Comparison of ENCODE assay signal across 8 cellular contexts in the genomic region with DNA sequence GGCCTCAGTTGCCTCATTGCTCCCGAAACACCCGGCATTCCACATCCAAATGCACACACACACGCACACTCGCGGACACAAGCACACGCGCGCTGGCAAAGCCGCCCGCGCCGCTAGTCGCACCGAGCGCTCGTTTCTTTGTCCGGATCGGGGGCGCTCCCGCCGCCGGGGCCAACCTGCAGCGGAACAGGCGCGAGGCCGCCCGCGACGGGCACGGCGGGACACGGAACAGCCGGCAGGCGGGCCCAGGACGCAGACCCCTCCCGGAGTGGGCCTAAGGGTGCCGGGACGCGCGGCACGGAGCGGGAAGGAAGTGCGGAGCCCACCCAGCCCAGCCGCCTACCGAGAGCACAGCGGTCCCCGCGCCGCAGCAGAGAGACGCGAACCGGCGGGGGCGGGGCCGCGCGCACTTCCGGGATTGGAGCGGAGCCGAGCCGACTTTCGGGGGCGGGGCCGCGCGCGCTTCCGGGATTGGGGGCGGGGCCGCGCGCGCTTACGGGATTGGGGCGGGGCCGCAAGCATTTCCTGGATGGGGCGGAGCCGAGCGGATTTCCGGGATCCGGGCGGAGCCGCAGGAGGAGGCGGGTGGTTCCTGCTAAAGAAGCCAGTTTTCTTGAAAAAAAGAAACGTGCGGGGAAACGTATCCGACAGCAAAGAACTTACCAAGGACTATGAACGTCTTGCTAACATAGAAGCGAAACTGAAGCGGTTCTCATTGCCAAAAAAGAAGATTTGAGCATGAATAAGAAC. TPM values are rescaled to one million over a fixed set of nuclear protein-coding genes. Genes with fewer than 3 reads are reported as not detected.
A peak's percentile ranks its signal among the peaks of the same experiment; 100 is the strongest.
DNase-seq lines count a peak whose midpoint lies in the region; ATAC-seq and TF ChIP-seq lines count a peak whose summit lies in the region.

Gene CYBC1 (minus strand): TSS at position 396 of the 750 bp plus-strand sequence. CDS start 1,498 bp downstream, outside the sequence.

- peaks cover 46% of the 10 kb centered on the region for H3K4me1 Mint-ChIP-seq in activated CD4-positive, alpha-beta T cell treated with anti-CD3 and anti-CD28 coated beads for 36 hours
- peaks cover 21% of the 10 kb centered on the region for H3K4me1 Mint-ChIP-seq in chondrocyte (ENCODE audit: low read depth)

- no peaks in the 10 kb centered on the region for H3K27me3 Mint-ChIP-seq in activated CD4-positive, alpha-beta T cell treated with anti-CD3 and anti-CD28 coated beads for 36 hours
- H3K27me3 Mint-ChIP-seq in chondrocyte (ENCODE audit: low read depth), result no peaks in the 10 kb centered on the region

- DNase-seq in AG09309 (ENCODE audit: low read depth), result peak; percentile 73
- peak; percentile 93 for DNase-seq in NCI-H510A treated with DMSO at 0.1 percent for 48 hours (lab: John Stamatoyannopoulos, UW)
- DNase-seq in activated CD4-positive, alpha-beta T cell treated with anti-CD3 and anti-CD28 coated beads for 36 hours, result peak; percentile 98
- DNase-seq in chondrocyte (ENCODE audit: low spot score), result no peak
- peak; percentile 70 for DNase-seq in kidney glomerular epithelial cell (lab: John Stamatoyannopoulos, UW)
- DNase-seq in stimulated activated CD4-positive, alpha-beta T cell treated with anti-CD3 and anti-CD28 coated beads, Interleukin-15, amount 100 ng/mL, for 24 hours, result peak; percentile 97

- CTCF ChIA-PET in activated CD4-positive, alpha-beta T cell treated with anti-CD3 and anti-CD28 coated beads for 36 hours (lab: Charles Lee), result no interaction called here

- ATAC-seq in GM19035 (IDR thresholded peaks at IDR 0.05; ENCODE audit: unreplicated experiment) (peak; percentile 61), HG03432 (IDR thresholded peaks at IDR 0.05; ENCODE audit: unreplicated experiment) (peak; percentile 69)
- ATAC-seq in activated CD4-positive, alpha-beta T cell treated with anti-CD3 and anti-CD28 coated beads for 36 hours, result peak; percentile 69

- TF ChIP-seq CTCF in AG09309 (IDR thresholded peaks at IDR 0.05; ENCODE audit: control insufficient read depth, insufficient read depth, low read depth, low read length, missing control alignments) (no peak), chondrocyte (IDR thresholded peaks at IDR 0.05) (peak; percentile 35)

- H3K27ac Mint-ChIP-seq in activated CD4-positive, alpha-beta T cell treated with anti-CD3 and anti-CD28 coated beads for 36 hours, result peak within 1 kb of the TSS; percentile 97
- peak within 1 kb of the TSS; percentile 91 for H3K27ac Mint-ChIP-seq in chondrocyte (ENCODE audit: unreplicated experiment)

- peak within 1 kb of the TSS; percentile 61 for H3K4me3 ChIP-seq in AG09309 (ENCODE audit: control insufficient read depth, low read depth, low read length)

- H3K36me3 Mint-ChIP-seq in activated CD4-positive, alpha-beta T cell treated with anti-CD3 and anti-CD28 coated beads for 36 hours (ENCODE audit: low read depth), result peaks cover 36% of the 10 kb centered on the region
- no peaks in the 10 kb centered on the region for H3K36me3 Mint-ChIP-seq in chondrocyte (ENCODE audit: low read depth)

- POLR2A ChIA-PET in activated CD4-positive, alpha-beta T cell treated with anti-CD3 and anti-CD28 coated beads for 36 hours (lab: Charles Lee), result interaction anchor here (0.7 to 1.6 kb wide), 4 partner anchors 69 to 214 kb away, joined by 3 to 9 read pairs (median 8); partner anchors contain the start of gene FOXK2

- no peaks in the 10 kb centered on the region for H3K9me3 Mint-ChIP-seq in activated CD4-positive, alpha-beta T cell treated with anti-CD3 and anti-CD28 coated beads for 36 hours (ENCODE audit: low read depth)
- no peaks in the 10 kb centered on the region for H3K9me3 Mint-ChIP-seq in chondrocyte (ENCODE audit: low read depth)

- intact Hi-C loops in activated CD4-positive, alpha-beta T cell treated with anti-CD3 and anti-CD28 coated beads for 36 hours (cut with DNase I, micrococcal nuclease), result loop anchor here (1.0 to 10.0 kb wide), 16 partner anchors 8 to 536 kb away; partner anchors contain the start of genes FOXK2 (in 2 of the 2), HEXD (in 2 of the 2), NARF (in 2 of the 2) and OGFOD3 (in 2 of the 2)

- H3K4me3 Mint-ChIP-seq in activated CD4-positive, alpha-beta T cell treated with anti-CD3 and anti-CD28 coated beads for 36 hours, result peak within 1 kb of the TSS; percentile 87
- peak within 1 kb of the TSS; percentile 81 for H3K4me3 Mint-ChIP-seq in chondrocyte (ENCODE audit: unreplicated experiment)

RNA-seq across cellular contexts. Expression of gene CYBC1, which starts in this region (rescaled TPM):
- 100 to 1,000 TPM; 286 to 329 TPM for total RNA-seq in activated CD4-positive, alpha-beta T cell treated with anti-CD3 and anti-CD28 coated beads for 36 hours
- total RNA-seq in chondrocyte, result 52.5 to 55.4 TPM (median 53.0 TPM) in 3 replicates
